ENCODE assay signal across 15 cellular contexts in genomic region chr4:182547435-182547834, GRCh38.
DNase-seq lines count a peak whose midpoint lies in the region; ATAC-seq and TF ChIP-seq lines count a peak whose summit lies in the region.
"Had no signal": no experiment of that assay in that cellular context is flagged by ENCODE, and none has a peak within 500 bp of the region (broad histone marks: within the 10 kb centered on the region; RNA-seq: fewer than 3 reads in every experiment).

No MANE protein-coding gene starts in this region.

- H3K9me3 ChIP-seq in transverse colon (no peaks in the 10 kb centered on the region), MG63 (no peaks in the 10 kb centered on the region)
- H3K9me3 ChIP-seq: neutrophil had no signal

- in situ Hi-C loops in transverse colon (cut with MboI; ENCODE audit: low pct_ligation_motif_present in 1 of 4, low pct_unique_long_range_greater_than_20kb in 1 of 4, low sequenced_read_pairs in 3 of 4): no loop called here

- 85 to 90% methylated on average over 4 of the region's 4 CpGs for WGBS in transverse colon (ENCODE audit: low coverage in 1 of 2), 2 donors

- no peaks in the 10 kb centered on the region for H3K4me1 ChIP-seq in transverse colon

- intact Hi-C loops in Right ventricle myocardium inferior (cut with DNase I): no loop called here
- intact Hi-C loops in transverse colon (cut with DNase I; ENCODE audit: low total_unique reads): no loop called here

- no peaks in the 10 kb centered on the region for H3K36me3 ChIP-seq in transverse colon
- H3K36me3 ChIP-seq in MG63: no peaks in the 10 kb centered on the region
- H3K36me3 ChIP-seq: neutrophil had no signal

- no peak for TF ChIP-seq CTCF in transverse colon (IDR thresholded peaks at IDR 0.05)

- peak; percentile 12 for DNase-seq in GM19238 (ENCODE audit: insufficient read length, low spot score)
- DNase-seq in Right ventricle myocardium inferior (ENCODE audit: missing footprints): no peak
- no peak for DNase-seq in transverse colon
- no peak for DNase-seq in NCI-H2029 treated with DMSO at 0.1 percent for 48 hours (lab: John Stamatoyannopoulos, UW)
- no peak for DNase-seq in MG63
- DNase-seq: activated naive CD4-positive, alpha-beta T cell treated with anti-CD3 and anti-CD28 coated beads, Interleukin-2, amount 50 U/mL, for 16 hours; foreskin melanocyte; left colon; NCI-H1694 treated with DMSO at 0.1 percent for 48 hours; stimulated activated CD4-positive, alpha-beta T cell treated with anti-CD3 and anti-CD28 coated beads, Interleukin-2, amount 100 ng/mL, for 24 hours had no signal

- no peak for TF ChIP-seq POLR2A in transverse colon (IDR thresholded peaks at IDR 0.05)

- no peak for TF ChIP-seq EP300 in transverse colon (IDR thresholded peaks at IDR 0.05; ENCODE audit: low read depth)

- ATAC-seq in GM18498 (IDR thresholded peaks at IDR 0.05; ENCODE audit: unreplicated experiment) (peak; percentile 99), HG02588 (IDR thresholded peaks at IDR 0.05; ENCODE audit: unreplicated experiment) (peak; percentile 100), HG03342 (IDR thresholded peaks at IDR 0.05; ENCODE audit: unreplicated experiment) (peak; percentile 100), Right ventricle myocardium inferior (no peak)
- ATAC-seq: left colon, Panc1 had no signal

- no peak overlapping the region for H3K4me3 ChIP-seq in transverse colon
- no peak overlapping the region for H3K4me3 ChIP-seq in MG63

- no peak overlapping the region for H3K27ac ChIP-seq in transverse colon
- H3K27ac ChIP-seq: neutrophil had no signal

- H3K27me3 ChIP-seq in transverse colon: no peaks in the 10 kb centered on the region
- no peaks in the 10 kb centered on the region for H3K27me3 ChIP-seq in MG63
- H3K27me3 ChIP-seq: neutrophil had no signal
